Comparison of ENCODE assay signal across 15 cellular contexts in the genomic region with DNA sequence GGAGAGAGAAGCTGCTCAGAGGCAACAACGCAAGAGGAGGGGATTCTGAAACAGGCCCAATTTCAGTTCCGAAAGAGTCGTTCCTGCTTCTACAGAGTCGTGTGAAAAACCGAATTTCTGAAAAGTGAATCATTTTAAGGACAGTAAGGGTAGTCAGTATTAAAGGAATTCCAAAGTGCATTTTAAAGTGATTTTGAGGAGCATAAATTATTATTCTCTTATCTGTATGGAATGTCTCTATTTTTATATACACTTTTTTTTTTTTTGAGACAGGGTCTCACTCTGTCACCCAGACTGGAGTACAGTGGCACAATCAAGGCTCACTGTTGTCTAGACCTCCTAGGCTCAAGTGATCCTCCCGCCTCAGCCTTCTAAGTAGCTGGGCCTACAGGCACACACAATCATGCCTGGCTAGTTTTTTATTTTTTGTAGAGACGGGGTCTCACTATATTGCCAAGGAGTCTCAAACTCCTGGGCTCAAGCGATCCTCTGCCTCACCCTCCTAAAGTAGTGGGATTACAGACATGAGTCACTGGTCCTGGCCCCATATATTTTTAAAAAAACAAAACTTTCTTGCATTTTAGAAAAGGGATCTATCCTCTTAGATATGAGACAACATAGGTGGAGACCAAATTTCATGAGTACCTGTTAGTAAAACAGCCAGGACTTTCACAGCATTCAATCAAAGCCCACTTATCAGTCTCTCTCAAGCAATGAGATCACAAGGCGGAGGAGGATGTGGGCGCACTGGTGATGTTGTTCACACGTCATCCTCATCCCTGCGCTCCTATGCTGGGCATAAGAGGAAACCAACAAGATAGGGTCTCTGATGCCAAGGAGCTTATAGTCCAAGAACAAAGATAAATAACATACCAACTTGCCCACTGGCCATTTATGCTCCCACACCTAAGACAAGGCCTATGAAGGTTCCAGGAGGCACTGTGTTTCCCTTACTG. TPM values are rescaled to one million over a fixed set of nuclear protein-coding genes. Genes with fewer than 3 reads are reported as not detected.
DNase-seq lines count a peak whose midpoint lies in the region; ATAC-seq and FAIRE-seq lines count a peak whose summit lies in the region.
"Had no signal": no experiment of that assay in that cellular context is flagged by ENCODE, and none has a peak within 500 bp of the region (broad histone marks: within the 10 kb centered on the region; RNA-seq: fewer than 3 reads in every experiment).

No MANE protein-coding gene starts in this region.

- in situ Hi-C loops in HAP-1 (cut with MboI; ENCODE audit: low sequenced_read_pairs) = no loop called here

- H3K4me1 ChIP-seq in small intestine (ENCODE audit: control insufficient read depth in 2 of 2, insufficient read depth in 1 of 2, low read depth in 1 of 2, low read length in 1 of 2) = no peaks in the 10 kb centered on the region
- H3K4me1 ChIP-seq in HAP-1 = no peaks in the 10 kb centered on the region

- WGBS in small intestine, 3 donors = 90 to 95% (median 90%) methylated on average over 12 of the region's 12 CpGs

- H3K4me1 Mint-ChIP-seq in activated naive CD8-positive, alpha-beta T cell treated with anti-CD3 and anti-CD28 coated beads, Interleukin-2, amount 10 ng/mL, durations not matched to agents 7 days and 5 days = peaks cover 67% of the 10 kb centered on the region

- H3K4me3 Mint-ChIP-seq in activated naive CD8-positive, alpha-beta T cell treated with anti-CD3 and anti-CD28 coated beads, Interleukin-2, amount 10 ng/mL, durations not matched to agents 7 days and 5 days = peak overlapping the region; percentile 41
- H3K4me3 Mint-ChIP-seq: dendritic cell treated with granulocyte-macrophage colony-stimulating factor and Interleukin-4, amounts not matched to agents 40 ng/mL and 50 ng/mL, for 4 days had no signal

- no peaks in the 10 kb centered on the region for H3K9me3 Mint-ChIP-seq in activated naive CD8-positive, alpha-beta T cell treated with anti-CD3 and anti-CD28 coated beads, Interleukin-2, amount 10 ng/mL, durations not matched to agents 7 days and 5 days
- H3K9me3 Mint-ChIP-seq: dendritic cell treated with granulocyte-macrophage colony-stimulating factor and Interleukin-4, amounts not matched to agents 40 ng/mL and 50 ng/mL, for 4 days had no signal

- FAIRE-seq in small intestine (lab: Jason Lieb, UNC) = no peak
- FAIRE-seq: GM19239, H1 had no signal

- DNase-seq in GM03348 (ENCODE audit: low spot score) = peak; percentile 44
- DNase-seq in activated CD4-positive, alpha-beta T cell treated with anti-CD3 and anti-CD28 coated beads for 48 hours = peak; percentile 48
- peak; percentile 49 for DNase-seq in activated naive CD8-positive, alpha-beta T cell treated with anti-CD3 and anti-CD28 coated beads, Interleukin-2, amount 10 ng/mL, durations not matched to agents 7 days and 5 days
- DNase-seq in small intestine = peak; percentile 40
- DNase-seq in ecto neural progenitor cell (ENCODE audit: low spot score) = no peak
- no peak for DNase-seq in HAP-1 (ENCODE audit: low spot score in 2 of 2)
- DNase-seq in NCI-H510A treated with DMSO at 0.1 percent for 48 hours (lab: John Stamatoyannopoulos, UW) = no peak
- DNase-seq: COR-L47, foreskin fibroblast, islet precursor cell, OCI-M1 had no signal

- POLR2A ChIA-PET in activated naive CD8-positive, alpha-beta T cell treated with anti-CD3 and anti-CD28 coated beads, Interleukin-2, amount 10 ng/mL, durations not matched to agents 7 days and 5 days (lab: Charles Lee) = interaction anchor here (1.4 to 7.4 kb wide), 4 partner anchors 9 to 194 kb away, joined by 4 to 86 read pairs (median 20); a partner anchor contains a TSS

- no peaks in the 10 kb centered on the region for H3K9me3 ChIP-seq in small intestine (ENCODE audit: control insufficient read depth, low read depth)
- no peaks in the 10 kb centered on the region for H3K9me3 ChIP-seq in HAP-1

- H3K36me3 Mint-ChIP-seq in activated naive CD8-positive, alpha-beta T cell treated with anti-CD3 and anti-CD28 coated beads, Interleukin-2, amount 10 ng/mL, durations not matched to agents 7 days and 5 days = peaks cover 53% of the 10 kb centered on the region

- H3K27me3 ChIP-seq in small intestine (ENCODE audit: control insufficient read depth in 2 of 2, insufficient read depth in 2 of 2, low read length in 2 of 2) = no peaks in the 10 kb centered on the region
- H3K27me3 ChIP-seq in HAP-1 (ENCODE audit: low read depth) = no peaks in the 10 kb centered on the region

- H3K4me3 ChIP-seq in small intestine (ENCODE audit: low read depth in 1 of 2, low read length in 2 of 2) (no peak overlapping the region), HAP-1 (no peak overlapping the region)

- H3K27ac ChIP-seq in small intestine (ENCODE audit: low read depth in 1 of 2, low read length in 1 of 2) = peak overlapping the region in 1 of 2 donors; percentile 12

- H3K27me3 Mint-ChIP-seq in activated naive CD8-positive, alpha-beta T cell treated with anti-CD3 and anti-CD28 coated beads, Interleukin-2, amount 10 ng/mL, durations not matched to agents 7 days and 5 days = no peaks in the 10 kb centered on the region
- H3K27me3 Mint-ChIP-seq: dendritic cell treated with granulocyte-macrophage colony-stimulating factor and Interleukin-4, amounts not matched to agents 40 ng/mL and 50 ng/mL, for 4 days had no signal

- H3K27ac Mint-ChIP-seq in activated naive CD8-positive, alpha-beta T cell treated with anti-CD3 and anti-CD28 coated beads, Interleukin-2, amount 10 ng/mL, durations not matched to agents 7 days and 5 days = peak overlapping the region; percentile 85
- H3K27ac Mint-ChIP-seq: dendritic cell treated with granulocyte-macrophage colony-stimulating factor and Interleukin-4, amounts not matched to agents 40 ng/mL and 50 ng/mL, for 4 days had no signal

- peak; percentile 61 for ATAC-seq in activated naive CD8-positive, alpha-beta T cell treated with anti-CD3 and anti-CD28 coated beads, Interleukin-2, amount 10 ng/mL, durations not matched to agents 7 days and 5 days (ENCODE audit: low read depth)
- no peak for ATAC-seq in GM19397 (IDR thresholded peaks at IDR 0.05; ENCODE audit: unreplicated experiment)

- H3K36me3 ChIP-seq in small intestine (ENCODE audit: control insufficient read depth in 2 of 2, insufficient read depth in 2 of 2, low read length in 2 of 2) (peaks cover 0 to 5% of the 10 kb centered on the region in 2 donors), HAP-1 (replicated peaks) (peaks cover 8% of the 10 kb centered on the region)

RNA-seq across cellular contexts. Expression of a gene that starts 53.2 kb away (rescaled TPM):
- total RNA-seq in activated naive CD8-positive, alpha-beta T cell treated with anti-CD3 and anti-CD28 coated beads, Interleukin-2, amount 10 ng/mL, durations not matched to agents 7 days and 5 days = 10 to 100 TPM; 48.5 to 58.3 TPM
- 10 to 100 TPM; 15.9 to 16.9 (median 15.9) TPM for polyA plus RNA-seq in small intestine

RNA-seq across cellular contexts. Expression of a gene that starts 53.3 kb away (rescaled TPM):
- total RNA-seq in activated naive CD8-positive, alpha-beta T cell treated with anti-CD3 and anti-CD28 coated beads, Interleukin-2, amount 10 ng/mL, durations not matched to agents 7 days and 5 days = 10 to 100 TPM; 16.3 to 19.8 TPM
- 1 to 10 TPM; 2.2 to 8.3 (median 2.2) TPM for polyA plus RNA-seq in small intestine

Comparison
In these comparisons a context has a peak if more than half of its experiments do, and no peak if none do; other contexts are left out.
1. DNase-seq: peak in GM03348 (single experiment), activated CD4-positive, alpha-beta T cell treated with anti-CD3 and anti-CD28 coated beads for 48 hours (single experiment), activated naive CD8-positive, alpha-beta T cell treated with anti-CD3 and anti-CD28 coated beads, Interleukin-2, amount 10 ng/mL, durations not matched to agents 7 days and 5 days (single experiment) and small intestine (single experiment); none in ecto neural progenitor cell (single experiment), HAP-1 (0 of 2) and NCI-H510A treated with DMSO at 0.1 percent for 48 hours (single experiment).